ENCODE assay signal across 16 cellular contexts in genomic region chr18:28905509-28905908, GRCh38.
DNase-seq lines count a peak whose midpoint lies in the region; TF ChIP-seq lines count a peak whose summit lies in the region.
"Had no signal": no experiment of that assay in that cellular context is flagged by ENCODE, and none has a peak within 500 bp of the region (broad histone marks: within the 10 kb centered on the region; RNA-seq: fewer than 3 reads in every experiment).

No MANE protein-coding gene starts in this region.

- no peak overlapping the region for H3K27ac ChIP-seq in breast epithelium
- peak overlapping the region in 1 of 2 experiments; percentile 50; a peak in 2 of 4 replicates for H3K27ac ChIP-seq in SK-N-SH (ENCODE audit: low read depth in 2 of 2, low read length in 1 of 2)
- H3K27ac ChIP-seq: testis had no signal

- 0% methylated on average over 1 of the region's 1 CpG for WGBS in SK-N-SH (ENCODE audit: low lambda C conversion rate)

- H4K20me1 ChIP-seq in SK-N-SH (ENCODE audit: insufficient read depth), result no peaks in the 10 kb centered on the region

- H3K4me1 ChIP-seq in breast epithelium (no peaks in the 10 kb centered on the region), SK-N-SH (ENCODE audit: control insufficient read depth in 1 of 2, insufficient read depth in 2 of 2, low read depth in 1 of 2, low read length in 1 of 2) (peaks cover 0 to 9% of the 10 kb centered on the region in 2 experiments; a peak in 1 of 4 replicates)
- H3K4me1 ChIP-seq: testis had no signal

- H2AFZ ChIP-seq in SK-N-SH (ENCODE audit: low read depth), result peak overlapping the region; percentile 67

- CTCF ChIA-PET in MCF 10A (lab: Yijun Ruan, JAX), result interaction anchor here (0.9 kb wide), 1 partner anchor 381 kb away, joined by 3 read pairs; no protein-coding TSS in a partner anchor
- CTCF ChIA-PET in SK-N-SH (lab: Yijun Ruan, JAX), result no interaction called here

- TF ChIP-seq EP300 in SK-N-SH (IDR thresholded peaks at IDR 0.05; ENCODE audit: borderline replicate concordance in 1 of 2, low read depth in 1 of 2, low read length in 1 of 2), result peak in 1 of 2 experiments; percentile 46; a peak in 1 of 4 replicates

- H3F3A ChIP-seq in SK-N-SH (replicated peaks; ENCODE audit: insufficient read depth), result peaks cover 15% of the 10 kb centered on the region

- H3K4me3 ChIP-seq in breast epithelium (no peak overlapping the region), SK-N-SH (ENCODE audit: low read depth in 2 of 2, low read length in 1 of 2) (no peak overlapping the region), fibroblast of pulmonary artery (replicated peaks; ENCODE audit: low read depth, low read length) (no peak overlapping the region)
- H3K4me3 ChIP-seq: testis had no signal

- H3K4me3 Mint-ChIP-seq in MCF 10A (ENCODE audit: unreplicated experiment), result no peak overlapping the region

- H3K27ac Mint-ChIP-seq in MCF 10A (ENCODE audit: low read depth, unreplicated experiment), result no peak overlapping the region
- H3K27ac Mint-ChIP-seq: activated naive CD4-positive, alpha-beta T cell treated with anti-CD3 and anti-CD28 coated beads, Interleukin-2, amount 50 U/mL, for 72 hours had no signal

- no peak for TF ChIP-seq POLR2A in breast epithelium (IDR thresholded peaks at IDR 0.05)

- H3K9ac ChIP-seq in SK-N-SH, result no peak overlapping the region

- no peaks in the 10 kb centered on the region for H3K79me2 ChIP-seq in SK-N-SH (ENCODE audit: insufficient read depth)

- no peak for TF ChIP-seq CTCF in MCF 10A (IDR thresholded peaks at IDR 0.05; ENCODE audit: unreplicated experiment)
- TF ChIP-seq CTCF in breast epithelium (IDR thresholded peaks at IDR 0.05), result no peak
- TF ChIP-seq CTCF in SK-N-SH (IDR thresholded peaks at IDR 0.05), result no peak
- no peak for TF ChIP-seq CTCF in fibroblast of pulmonary artery (IDR thresholded peaks at IDR 0.05; ENCODE audit: low read length, missing control alignments)

- H3K36me3 ChIP-seq in breast epithelium, result no peaks in the 10 kb centered on the region
- no peaks in the 10 kb centered on the region for H3K36me3 ChIP-seq in SK-N-SH (replicated peaks in 1 of 2; ENCODE audit: control insufficient read depth in 1 of 2, insufficient read depth in 2 of 2, low read length in 1 of 2)

- POLR2A ChIA-PET in MCF 10A (lab: Yijun Ruan, JAX) (no interaction called here), SK-N-SH (lab: Yijun Ruan, JAX) (interaction anchor here (0.6 kb wide), 1 partner anchor 18 kb away, joined by 4 read pairs; no protein-coding TSS in a partner anchor)

- H3K9me2 ChIP-seq in SK-N-SH, result no peaks in the 10 kb centered on the region

- no peak for TF ChIP-seq RAD21 in SK-N-SH (IDR thresholded peaks at IDR 0.05; ENCODE audit: low read length)

- BruUV-seq in MCF 10A (replicated peaks; lab: Mats Ljungman, UMichigan), result no TSS peak

- peaks cover 8% of the 10 kb centered on the region for H3K9me3 Mint-ChIP-seq in MCF 10A (ENCODE audit: unreplicated experiment)

- DNase-seq in MCF 10A (ENCODE audit: unreplicated experiment), result peak; percentile 13
- DNase-seq in breast epithelium (ENCODE audit: low spot score in 2 of 2), result no peak
- DNase-seq in SK-N-SH, result no peak
- DNase-seq in fibroblast of pulmonary artery (ENCODE audit: low read depth), result peak; percentile 57
- no peak for DNase-seq in NCI-H2107 treated with DMSO at 0.1 percent for 48 hours (lab: John Stamatoyannopoulos, UW; ENCODE audit: unreplicated experiment)
- no peak for DNase-seq in dedifferentiated amniotic fluid mesenchymal stem cell (ENCODE audit: extremely low spot score)
- DNase-seq in NCI-H82 treated with DMSO at 0.1 percent for 48 hours (lab: John Stamatoyannopoulos, UW; ENCODE audit: unreplicated experiment), result no peak
- no peak for DNase-seq in activated T-cell treated with anti-CD3 and anti-CD28 coated beads for 4 hours
- DNase-seq: cerebellar nuclear complex, erythroblast, NCI-H1436, NCI-H526, nucleus accumbens, SHP77, testis had no signal

- no peaks in the 10 kb centered on the region for H3K27me3 Mint-ChIP-seq in MCF 10A (ENCODE audit: insufficient read depth, unreplicated experiment)

- no peak overlapping the region for H3K4me2 ChIP-seq in SK-N-SH

- intact Hi-C loops in MCF 10A (cut with micrococcal nuclease), result no loop called here
- intact Hi-C loops in breast epithelium (cut with DNase I; ENCODE audit: low total_unique reads), result no loop called here

- H3K9me3 ChIP-seq in breast epithelium, result no peaks in the 10 kb centered on the region
- H3K9me3 ChIP-seq in SK-N-SH, result no peaks in the 10 kb centered on the region
- H3K9me3 ChIP-seq: testis had no signal

- H3K36me3 Mint-ChIP-seq in MCF 10A (ENCODE audit: insufficient read depth, unreplicated experiment), result no peaks in the 10 kb centered on the region

- H3K27me3 ChIP-seq in breast epithelium, result no peaks in the 10 kb centered on the region
- no peaks in the 10 kb centered on the region for H3K27me3 ChIP-seq in SK-N-SH (ENCODE audit: insufficient read depth)
- H3K27me3 ChIP-seq: testis had no signal

- peaks cover 8% of the 10 kb centered on the region for H3K4me1 Mint-ChIP-seq in MCF 10A (ENCODE audit: insufficient read depth, unreplicated experiment)

TF ChIP-seq in SK-N-SH, 30 proteins besides CTCF, POLR2A, EP300 and RAD21:
- TF ChIP-seq RXRA (IDR thresholded peaks at IDR 0.05; ENCODE audit: borderline replicate concordance, low read depth) (no peak), PBX3 (IDR thresholded peaks at IDR 0.05) (peak; percentile 10; the same call in 1 of the 2 replicates), JUND (IDR thresholded peaks at IDR 0.05) (peak; percentile 36), ELF1 (IDR thresholded peaks at IDR 0.05) (no peak), TCF12 (IDR thresholded peaks at IDR 0.05) (peak; percentile 63), FOSL2 (IDR thresholded peaks at IDR 0.05; ENCODE audit: borderline replicate concordance, low read depth) (peak; percentile 51; the same call in 1 of the 2 replicates), ZBTB33 (IDR thresholded peaks at IDR 0.05; ENCODE audit: borderline replicate concordance, low read depth) (no peak)

Comparison
In these comparisons a context has a peak if more than half of its experiments do, and no peak if none do; other contexts are left out.
1. DNase-seq: peak in MCF 10A (single experiment) and fibroblast of pulmonary artery (single experiment); none in breast epithelium (0 of 2), SK-N-SH (single experiment), NCI-H2107 treated with DMSO at 0.1 percent for 48 hours (single experiment), dedifferentiated amniotic fluid mesenchymal stem cell (single experiment), NCI-H82 treated with DMSO at 0.1 percent for 48 hours (single experiment) and activated T-cell treated with anti-CD3 and anti-CD28 coated beads for 4 hours (single experiment).